In genomic region chr20:47720636-47721427, GRCh38 we compare ENCODE assay signal across 19 cellular contexts.
DNase-seq lines count a peak whose midpoint lies in the region; ATAC-seq and TF ChIP-seq lines count a peak whose summit lies in the region.
"Had no signal": no experiment of that assay in that cellular context is flagged by ENCODE, and none has a peak within 500 bp of the region (broad histone marks: within the 10 kb centered on the region; RNA-seq: fewer than 3 reads in every experiment).

No MANE protein-coding gene starts in this region.

- H3K36me3 ChIP-seq in endodermal cell (ENCODE audit: control insufficient read depth, insufficient read depth, low read length) (peaks cover 57% of the 10 kb centered on the region), muscle layer of colon (ENCODE audit: insufficient read depth, low read length) (no peaks in the 10 kb centered on the region), vagina (no peaks in the 10 kb centered on the region)

- peaks cover 11% of the 10 kb centered on the region for H3K4me1 Mint-ChIP-seq in endodermal cell

- H3K27me3 ChIP-seq in endodermal cell (ENCODE audit: control insufficient read depth, insufficient read depth, low read length, poor library complexity, severe bottlenecking) (no peaks in the 10 kb centered on the region), muscle layer of colon (ENCODE audit: control insufficient read depth in 1 of 2, insufficient read depth in 2 of 2, low read length in 2 of 2) (no peaks in the 10 kb centered on the region), vagina (no peaks in the 10 kb centered on the region)
- H3K27me3 ChIP-seq: SJCRH30 had no signal

- no peak for ATAC-seq in HG02588 (IDR thresholded peaks at IDR 0.05; ENCODE audit: unreplicated experiment)
- ATAC-seq: activated CD8-positive, alpha-beta T cell treated with anti-CD3 and anti-CD28 coated beads, Interleukin-2, amount 10 ng/mL, durations not matched to agents 7 days and 5 days had no signal

- intact Hi-C loops in vagina (cut with DNase I) = loop anchor here (10.0 kb wide), 1 partner anchor 64 kb away; the partner anchor contains the start of gene SULF2

- H3K27me3 Mint-ChIP-seq in endodermal cell (ENCODE audit: insufficient read depth) = no peaks in the 10 kb centered on the region

- peak overlapping the region; percentile 5 for H3K27ac Mint-ChIP-seq in endodermal cell
- H3K27ac Mint-ChIP-seq: activated CD8-positive, alpha-beta T cell treated with anti-CD3 and anti-CD28 coated beads, Interleukin-2, amount 10 ng/mL, durations not matched to agents 7 days and 5 days had no signal

- TF ChIP-seq CTCF in endodermal cell (conservative IDR thresholded peaks at IDR 0.05) (no peak), vagina (IDR thresholded peaks at IDR 0.05) (no peak)

- peaks cover 42% of the 10 kb centered on the region for H3K36me3 Mint-ChIP-seq in endodermal cell (ENCODE audit: low read depth)

- WGBS in endodermal cell (ENCODE audit: insufficient coverage in 1 of 2, insufficient read length in 1 of 2), 2 experiments = 69 to 72% methylated on average over 4 to 7 of the region's 7 CpGs

- H3K9me3 ChIP-seq in endodermal cell (ENCODE audit: control insufficient read depth, low read length) (peaks cover 16% of the 10 kb centered on the region), muscle layer of colon (ENCODE audit: low read length) (no peaks in the 10 kb centered on the region), vagina (no peaks in the 10 kb centered on the region)
- H3K9me3 ChIP-seq: SJCRH30 had no signal

- H3K27ac ChIP-seq in endodermal cell (ENCODE audit: low read depth, low read length) = peak overlapping the region; percentile 16
- H3K27ac ChIP-seq in muscle layer of colon (ENCODE audit: low read depth, low read length) = peak overlapping the region; percentile 55
- H3K27ac ChIP-seq in vagina = peak overlapping the region; percentile 67
- H3K27ac ChIP-seq: HL-60, SJCRH30 had no signal

- H3K4me1 ChIP-seq in endodermal cell (ENCODE audit: control insufficient read depth, insufficient read depth, low read length) = peaks cover 7% of the 10 kb centered on the region
- peaks cover 15% of the 10 kb centered on the region for H3K4me1 ChIP-seq in muscle layer of colon (ENCODE audit: insufficient read depth, low read length)
- peaks cover 40% of the 10 kb centered on the region for H3K4me1 ChIP-seq in vagina

- H3K4me3 Mint-ChIP-seq in endodermal cell = no peak overlapping the region
- H3K4me3 Mint-ChIP-seq: activated CD8-positive, alpha-beta T cell treated with anti-CD3 and anti-CD28 coated beads, Interleukin-2, amount 10 ng/mL, durations not matched to agents 7 days and 5 days had no signal

- peaks cover 15% of the 10 kb centered on the region for H3K9me3 Mint-ChIP-seq in endodermal cell

- H3K4me3 ChIP-seq in endodermal cell (ENCODE audit: low read length) = no peak overlapping the region
- H3K4me3 ChIP-seq in muscle layer of colon (ENCODE audit: low read depth in 1 of 2, low read length in 2 of 2) = no peak overlapping the region
- H3K4me3 ChIP-seq in vagina = no peak overlapping the region
- H3K4me3 ChIP-seq: SJCRH30 had no signal

- DNase-seq in NCI-H2171 treated with DMSO at 0.1 percent for 48 hours (lab: John Stamatoyannopoulos, UW) (peak; percentile 35), NCI-H2171 (lab: John Stamatoyannopoulos, UW) (no peak), endodermal cell (peak; percentile 62), vagina (ENCODE audit: extremely low spot score in 2 of 2) (no peak), C1 segment of cervical spinal cord (lab: John Stamatoyannopoulos, UW) (no peak), NCI-H774 (lab: John Stamatoyannopoulos, UW) (no peak)
- DNase-seq: 8988T; activated CD8-positive, alpha-beta T cell treated with anti-CD3 and anti-CD28 coated beads, Interleukin-2, amount 10 ng/mL, durations not matched to agents 7 days and 5 days; activated effector memory CD4-positive, alpha-beta T cell treated with Interleukin-2 at 50 U/mL for 16 hours; Calu3; effector memory CD4-positive, alpha-beta T cell; glutamatergic neuron; HCEC 1CT; NCI-H2029 treated with DMSO at 0.1 percent for 48 hours; retina; SJCRH30 had no signal

- no peak overlapping the region for H3K9ac ChIP-seq in endodermal cell (ENCODE audit: extremely low read depth, low read length, poor library complexity, severe bottlenecking)
- H3K9ac ChIP-seq in muscle layer of colon (ENCODE audit: low read length) = no peak overlapping the region

- no peak for TF ChIP-seq POLR2A in vagina (IDR thresholded peaks at IDR 0.05)

Comparison
In these comparisons a context has a peak if more than half of its experiments do, and no peak if none do; other contexts are left out.
1. DNase-seq: peak in NCI-H2171 treated with DMSO at 0.1 percent for 48 hours (single experiment) and endodermal cell (single experiment); none in NCI-H2171 (single experiment), vagina (0 of 2), C1 segment of cervical spinal cord (0 of 14) and NCI-H774 (single experiment).
2. H3K27ac ChIP-seq: peak in every context shown above with its lines; median percentile 67 in vagina; 55 in muscle layer of colon; 16 in endodermal cell.